Comparison of ENCODE assay signal across 20 cellular contexts in genomic region chr21:31268090-31268489, GRCh38.
DNase-seq lines count a peak whose midpoint lies in the region; ATAC-seq and TF ChIP-seq lines count a peak whose summit lies in the region.
"Had no signal": no experiment of that assay in that cellular context is flagged by ENCODE, and none has a peak within 500 bp of the region (broad histone marks: within the 10 kb centered on the region; RNA-seq: fewer than 3 reads in every experiment).

No MANE protein-coding gene starts in this region.

- no peaks in the 10 kb centered on the region for H3K79me2 ChIP-seq in hepatocyte
- H3K79me2 ChIP-seq: parathyroid adenoma had no signal

- no peaks in the 10 kb centered on the region for H3K9me2 ChIP-seq in hepatocyte (replicated peaks; ENCODE audit: insufficient read depth)

- H3K4me1 ChIP-seq in cardiac muscle cell (ENCODE audit: low read depth) (peaks cover 19% of the 10 kb centered on the region), left ventricle myocardium inferior (peaks cover 9% of the 10 kb centered on the region), hepatocyte (ENCODE audit: insufficient read depth) (no peaks in the 10 kb centered on the region)
- H3K4me1 ChIP-seq: colonic mucosa, parathyroid adenoma, sigmoid colon had no signal

- TF ChIP-seq CTCF in cardiac muscle cell (IDR thresholded peaks at IDR 0.05; ENCODE audit: low read depth, low read length) (no peak), left ventricle myocardium inferior (IDR thresholded peaks at IDR 0.05; ENCODE audit: borderline replicate concordance) (no peak), hepatocyte (IDR thresholded peaks at IDR 0.05; ENCODE audit: poor library complexity) (no peak)

- no peaks in the 10 kb centered on the region for H3K27me3 Mint-ChIP-seq in T-helper 17 cell
- H3K27me3 Mint-ChIP-seq in effector memory CD8-positive, alpha-beta T cell = peaks cover 0 to 8% of the 10 kb centered on the region in 2 donors

- peak overlapping the region; percentile 67 for H3K27ac Mint-ChIP-seq in T-helper 17 cell
- H3K27ac Mint-ChIP-seq in effector memory CD8-positive, alpha-beta T cell = no peak overlapping the region
- H3K27ac Mint-ChIP-seq: activated T-helper 2 cell treated with anti-CD3 and anti-CD28 coated beads, Interferon-gamma antibody, Interleukin-2, Interleukin-4, amounts not matched to agents 10 μg/mL and 5 μg/mL and 100 μg/mL, durations not matched to agents 14 hours and 24 hours and 36 hours had no signal

- H3K36me3 Mint-ChIP-seq in T-helper 17 cell (ENCODE audit: low read depth) = no peaks in the 10 kb centered on the region
- peaks cover 6% of the 10 kb centered on the region for H3K36me3 Mint-ChIP-seq in effector memory CD8-positive, alpha-beta T cell (ENCODE audit: insufficient read depth)

- peak overlapping the region; percentile 68 for H3K4me3 Mint-ChIP-seq in T-helper 17 cell
- peak overlapping the region; percentile 9 to 66 for H3K4me3 Mint-ChIP-seq in effector memory CD8-positive, alpha-beta T cell

- H3K4me1 Mint-ChIP-seq in T-helper 17 cell = peaks cover 23% of the 10 kb centered on the region
- peaks cover 4 to 7% of the 10 kb centered on the region in 2 donors for H3K4me1 Mint-ChIP-seq in effector memory CD8-positive, alpha-beta T cell (ENCODE audit: low read depth in 2 of 2)

- WGBS in hepatocyte (ENCODE audit: low lambda C conversion rate, missing lambda C conversion rate) = 80% methylated on average over 5 of the region's 5 CpGs

- no peaks in the 10 kb centered on the region for H3K36me3 ChIP-seq in cardiac muscle cell
- H3K36me3 ChIP-seq in left ventricle myocardium inferior = no peaks in the 10 kb centered on the region
- no peaks in the 10 kb centered on the region for H3K36me3 ChIP-seq in hepatocyte (replicated peaks; ENCODE audit: insufficient read depth, low read depth)
- H3K36me3 ChIP-seq: colonic mucosa, sigmoid colon had no signal

- no peak for DNase-seq in cardiac muscle cell (ENCODE audit: low read depth in 1 of 2, low spot score in 1 of 2)
- DNase-seq in left ventricle myocardium inferior = no peak
- DNase-seq in T-helper 17 cell = no peak
- DNase-seq in effector memory CD8-positive, alpha-beta T cell = no peak
- DNase-seq in hepatocyte (ENCODE audit: low spot score) = no peak
- DNase-seq in NCI-H510A (lab: John Stamatoyannopoulos, UW) = no peak
- DNase-seq: activated CD4-positive, alpha-beta T cell treated with anti-CD3 and anti-CD28 coated beads for 48 hours; Calu3; colonic mucosa; EL; islet precursor cell; NCI-H1105 treated with DMSO at 0.1 percent for 48 hours; NCI-H510A treated with DMSO at 0.1 percent for 48 hours; sigmoid colon; stimulated activated naive CD4-positive, alpha-beta T cell treated with Interleukin-2 at 50 U/mL for 16 hours; trophoblast cell had no signal

- H3K4me3 ChIP-seq in cardiac muscle cell (no peak overlapping the region), left ventricle myocardium inferior (no peak overlapping the region), hepatocyte (no peak overlapping the region)
- H3K4me3 ChIP-seq: colonic mucosa, lung, sigmoid colon had no signal

- H3K9me3 ChIP-seq in cardiac muscle cell (ENCODE audit: low read depth) (no peaks in the 10 kb centered on the region), left ventricle myocardium inferior (replicated peaks) (no peaks in the 10 kb centered on the region), T-helper 17 cell (ENCODE audit: control insufficient read depth, low read length, poor library complexity, severe bottlenecking) (no peaks in the 10 kb centered on the region), hepatocyte (ENCODE audit: low read depth) (no peaks in the 10 kb centered on the region)
- H3K9me3 ChIP-seq: colonic mucosa, sigmoid colon had no signal

- peaks cover under 1 to 2% of the 10 kb centered on the region in 2 donors for H3K9me3 Mint-ChIP-seq in effector memory CD8-positive, alpha-beta T cell
- H3K9me3 Mint-ChIP-seq: activated T-helper 2 cell treated with anti-CD3 and anti-CD28 coated beads, Interferon-gamma antibody, Interleukin-2, Interleukin-4, amounts not matched to agents 10 μg/mL and 5 μg/mL and 100 μg/mL, durations not matched to agents 14 hours and 24 hours and 36 hours had no signal

- H3K27me3 ChIP-seq in cardiac muscle cell (no peaks in the 10 kb centered on the region), left ventricle myocardium inferior (ENCODE audit: low read depth) (peaks cover 16% of the 10 kb centered on the region), hepatocyte (no peaks in the 10 kb centered on the region)
- H3K27me3 ChIP-seq: colonic mucosa, sigmoid colon had no signal

- no peaks in the 10 kb centered on the region for H4K20me1 ChIP-seq in hepatocyte (ENCODE audit: insufficient read depth, poor library complexity, severe bottlenecking)

- peak; percentile 36 for ATAC-seq in T-helper 17 cell
- ATAC-seq in effector memory CD8-positive, alpha-beta T cell (replicated peaks) = no peak
- ATAC-seq in HG02885 (IDR thresholded peaks at IDR 0.05; ENCODE audit: poor library complexity, unreplicated experiment) = no peak

- H3K4me2 ChIP-seq in hepatocyte = no peak overlapping the region

- peak overlapping the region; percentile 61 for H3K27ac ChIP-seq in cardiac muscle cell
- no peak overlapping the region for H3K27ac ChIP-seq in left ventricle myocardium inferior (replicated peaks)
- no peak overlapping the region for H3K27ac ChIP-seq in hepatocyte
- H3K27ac ChIP-seq: colonic mucosa, parathyroid adenoma, sigmoid colon had no signal

- H2AFZ ChIP-seq in hepatocyte = no peak overlapping the region
- H2AFZ ChIP-seq: parathyroid adenoma had no signal

- intact Hi-C loops in left ventricle myocardium inferior (cut with micrococcal nuclease) = no loop called here
